ENCODE assay signal across 24 cellular contexts in the genomic region with DNA sequence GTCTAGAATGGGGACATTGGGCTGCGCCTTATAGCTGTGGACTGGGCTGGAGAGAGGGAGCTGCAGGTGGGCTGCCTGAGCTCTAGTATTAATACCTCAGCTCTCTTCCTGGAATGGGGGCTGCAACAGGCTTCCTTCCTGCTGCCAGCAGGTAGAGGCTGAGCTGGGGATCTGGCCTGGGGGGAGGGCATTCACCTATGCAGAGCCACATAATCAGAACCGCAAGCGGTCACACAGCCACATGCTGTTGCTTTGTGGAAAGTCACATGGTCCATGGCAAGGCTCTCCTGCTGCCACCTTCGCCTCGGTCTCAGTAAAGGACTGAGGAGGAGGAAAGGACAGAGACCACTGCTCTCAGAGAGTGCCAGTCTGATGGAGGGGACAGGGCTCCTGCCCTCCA.
"Had no signal": no experiment of that assay in that cellular context is flagged by ENCODE, and none has a peak within 500 bp of the region (broad histone marks: within the 10 kb centered on the region; RNA-seq: fewer than 3 reads in every experiment).

No MANE protein-coding gene starts in this region.

- H3K9me3 Mint-ChIP-seq: activated CD4-positive, alpha-beta memory T cell treated with anti-CD3 and anti-CD28 coated beads, Interleukin-2, amount 10 ng/mL, durations not matched to agents 7 days and 5 days; activated naive CD4-positive, alpha-beta T cell treated with anti-CD3 and anti-CD28 coated beads, Interleukin-2, amount 50 U/mL, for 24 hours; activated T-helper 1 cell treated with anti-CD3 and anti-CD28 coated beads, Interleukin-12 subunit alpha, Interleukin-12 subunit beta, Interleukin-2, Interleukin-4 antibody, amounts not matched to agents 30 ng/mL and 10 ng/mL and 1 ng/mL, durations not matched to agents 14 hours and 24 hours and 36 hours had no signal

- H3K36me3 ChIP-seq: breast epithelium had no signal

- H3K4me1 Mint-ChIP-seq: activated CD4-positive, alpha-beta T cell treated with anti-CD3 and anti-CD28 coated beads for 36 hours; activated naive CD4-positive, alpha-beta T cell treated with anti-CD3 and anti-CD28 coated beads, Interleukin-2, amount 50 U/mL, for 24 hours had no signal

- H3K36me3 Mint-ChIP-seq: activated naive CD4-positive, alpha-beta T cell treated with anti-CD3 and anti-CD28 coated beads, Interleukin-2, amount 50 U/mL, for 24 hours had no signal

- H3K4me3 ChIP-seq: breast epithelium, K562 had no signal

- H3K27ac Mint-ChIP-seq: activated CD4-positive, alpha-beta memory T cell treated with anti-CD3 and anti-CD28 coated beads, Interleukin-2, amount 10 ng/mL, durations not matched to agents 7 days and 5 days; activated CD4-positive, alpha-beta T cell treated with anti-CD3 and anti-CD28 coated beads for 36 hours; activated naive CD4-positive, alpha-beta T cell treated with anti-CD3 and anti-CD28 coated beads, Interleukin-2, amount 50 U/mL, for 24 hours; activated T-helper 1 cell treated with anti-CD3 and anti-CD28 coated beads, Interleukin-12 subunit alpha, Interleukin-12 subunit beta, Interleukin-2, Interleukin-4 antibody, amounts not matched to agents 30 ng/mL and 10 ng/mL and 1 ng/mL, durations not matched to agents 14 hours and 24 hours and 36 hours; T-helper 17 cell had no signal

- H3K9me3 ChIP-seq: breast epithelium had no signal

- H3K4me1 ChIP-seq: breast epithelium had no signal

- H3K27me3 ChIP-seq: breast epithelium had no signal

- H3K27me3 Mint-ChIP-seq: activated CD4-positive, alpha-beta memory T cell treated with anti-CD3 and anti-CD28 coated beads, Interleukin-2, amount 10 ng/mL, durations not matched to agents 7 days and 5 days; activated CD4-positive, alpha-beta T cell treated with anti-CD3 and anti-CD28 coated beads for 36 hours; activated naive CD4-positive, alpha-beta T cell treated with anti-CD3 and anti-CD28 coated beads, Interleukin-2, amount 50 U/mL, for 24 hours; T-helper 17 cell had no signal

- ATAC-seq: activated CD4-positive, alpha-beta T cell treated with anti-CD3 and anti-CD28 coated beads for 36 hours; K562; PC-3; T-helper 17 cell had no signal

- H3K27ac ChIP-seq: breast epithelium, VCaP had no signal

- DNase-seq: activated CD4-positive, alpha-beta memory T cell treated with anti-CD3 and anti-CD28 coated beads, Interleukin-2, amount 10 ng/mL, durations not matched to agents 7 days and 5 days; activated CD4-positive, alpha-beta T cell treated with anti-CD3 and anti-CD28 coated beads for 36 hours; activated CD4-positive, alpha-beta T cell treated with anti-CD3 and anti-CD28 coated beads, Interleukin-2, amount 50 U/mL, for 1 hour; activated CD8-positive, alpha-beta memory T cell treated with anti-CD3 and anti-CD28 coated beads, Interleukin-2, amount 50 U/mL, for 48 hours; activated effector memory CD4-positive, alpha-beta T cell treated with Interleukin-2 at 50 U/mL for 16 hours; activated naive CD4-positive, alpha-beta T cell; activated T-cell treated with anti-CD3 and anti-CD28 coated beads, Interleukin-2, amount 50 U/mL, for 1 hour; aorta; caudate nucleus; Karpas-422; NCI-H1048; NCI-H146; NCI-H187 treated with DMSO at 0.1 percent for 48 hours; NCI-H2081 treated with DMSO at 0.1 percent for 48 hours; NCI-H446; NCI-H524; PC-3; SIG-M5; T-helper 17 cell had no signal

- H3K4me3 Mint-ChIP-seq: activated CD4-positive, alpha-beta memory T cell treated with anti-CD3 and anti-CD28 coated beads, Interleukin-2, amount 10 ng/mL, durations not matched to agents 7 days and 5 days; activated CD4-positive, alpha-beta T cell treated with anti-CD3 and anti-CD28 coated beads for 36 hours; activated naive CD4-positive, alpha-beta T cell treated with anti-CD3 and anti-CD28 coated beads, Interleukin-2, amount 50 U/mL, for 24 hours; activated T-helper 1 cell treated with anti-CD3 and anti-CD28 coated beads, Interleukin-12 subunit alpha, Interleukin-12 subunit beta, Interleukin-2, Interleukin-4 antibody, amounts not matched to agents 30 ng/mL and 10 ng/mL and 1 ng/mL, durations not matched to agents 14 hours and 24 hours and 36 hours; T-helper 17 cell had no signal
